In genomic region chr7:45748976-45749375, GRCh38 we compare ENCODE assay signal across 8 cellular contexts.
DNase-seq lines count a peak whose midpoint lies in the region; FAIRE-seq and TF ChIP-seq lines count a peak whose summit lies in the region.
"Not testable (repeated sequence)": the region's sequence is repeated elsewhere in the genome, so short reads cannot be mapped to it uniquely, and the experiment has no call there.

No MANE protein-coding gene starts in this region.

- not testable (repeated sequence) for H2AFZ ChIP-seq in MM.1S (ENCODE audit: low read length)

- not testable (repeated sequence) for DNase-seq in AG04450 (ENCODE audit: low read depth, low spot score); GM12891 (ENCODE audit: insufficient read length, low spot score); brain microvascular endothelial cell
- peak; percentile 42 for DNase-seq in MM.1S
- peak; percentile 8 for DNase-seq in RPMI8226
- DNase-seq in fibroblast of mammary gland (ENCODE audit: low read depth): peak; percentile 41
- peak; percentile 6 for DNase-seq in left kidney (ENCODE audit: low read depth, low spot score)
- peak; percentile 17 for DNase-seq in renal cortical epithelial cell (ENCODE audit: low read depth)

- peak; percentile 45 for TF ChIP-seq CTCF in AG04450 (IDR thresholded peaks at IDR 0.05; ENCODE audit: low read depth, low read length)
- peak; percentile 14 for TF ChIP-seq CTCF in MM.1S (IDR thresholded peaks at IDR 0.05; ENCODE audit: low read length)
- TF ChIP-seq CTCF in brain microvascular endothelial cell (IDR thresholded peaks at IDR 0.05; ENCODE audit: low read depth, low read length, missing control alignments): peak; percentile 22
- TF ChIP-seq CTCF in fibroblast of mammary gland (conservative IDR thresholded peaks at IDR 0.05; ENCODE audit: control insufficient read depth, insufficient read depth, low read depth, low read length): peak; percentile 22

- H3K27ac ChIP-seq in AG04450 (ENCODE audit: low read depth, low read length); MM.1S (ENCODE audit: low read length); brain microvascular endothelial cell: not testable (repeated sequence)

- not testable (repeated sequence) for H3K9ac ChIP-seq in MM.1S (ENCODE audit: low read length)

- not testable (repeated sequence) for H3K9me3 ChIP-seq in AG04450 (ENCODE audit: control insufficient read depth, insufficient read depth, low read length); MM.1S (replicated peaks; ENCODE audit: insufficient read depth, low read length)

- not testable (repeated sequence) for H3K4me2 ChIP-seq in MM.1S (ENCODE audit: low read depth, low read length)

- H3K4me3 ChIP-seq in AG04450 (ENCODE audit: low read depth, low read length); MM.1S (ENCODE audit: low read length); brain microvascular endothelial cell (ENCODE audit: low read depth, low read length); fibroblast of mammary gland (ENCODE audit: control insufficient read depth, low read depth, low read length): not testable (repeated sequence)

- not testable (repeated sequence) for H3F3A ChIP-seq in MM.1S (ENCODE audit: insufficient read depth, low read length)

- TF ChIP-seq POLR2A in GM12891 (IDR thresholded peaks at IDR 0.05; ENCODE audit: low read depth, low read length): not testable (repeated sequence)

- H3K79me2 ChIP-seq in MM.1S (ENCODE audit: low read length): not testable (repeated sequence)

- H3K4me1 ChIP-seq in MM.1S (ENCODE audit: low read length): not testable (repeated sequence)

- not testable (repeated sequence) for H4K20me1 ChIP-seq in MM.1S (ENCODE audit: insufficient read depth, low read length)

- not testable (repeated sequence) for H3K27me3 ChIP-seq in AG04450 (ENCODE audit: control insufficient read depth, insufficient read depth, low read length); MM.1S (replicated peaks; ENCODE audit: insufficient read depth, low read length); brain microvascular endothelial cell (replicated peaks)

- CTCF ChIA-PET in AG04450 (lab: Charles Lee): interaction anchor here (0.8 kb wide), 1 partner anchor 85 kb away, joined by 3 read pairs; no protein-coding TSS in a partner anchor

- H3K36me3 ChIP-seq in MM.1S (replicated peaks; ENCODE audit: insufficient read depth, low read length); brain microvascular endothelial cell (replicated peaks): not testable (repeated sequence)

- FAIRE-seq in GM12891 (lab: Jason Lieb, UNC): peak; percentile 69

- in situ Hi-C loops in brain microvascular endothelial cell (cut with HindIII; ENCODE audit: low pct_ligation_motif_present, low sequenced_read_pairs): not testable (repeated sequence)

- POLR2A ChIA-PET in AG04450 (lab: Yijun Ruan, JAX): not testable (repeated sequence)

- not testable (repeated sequence) for H3K9me2 ChIP-seq in MM.1S (replicated peaks; ENCODE audit: insufficient read depth, low read length)
